In the genomic region with DNA sequence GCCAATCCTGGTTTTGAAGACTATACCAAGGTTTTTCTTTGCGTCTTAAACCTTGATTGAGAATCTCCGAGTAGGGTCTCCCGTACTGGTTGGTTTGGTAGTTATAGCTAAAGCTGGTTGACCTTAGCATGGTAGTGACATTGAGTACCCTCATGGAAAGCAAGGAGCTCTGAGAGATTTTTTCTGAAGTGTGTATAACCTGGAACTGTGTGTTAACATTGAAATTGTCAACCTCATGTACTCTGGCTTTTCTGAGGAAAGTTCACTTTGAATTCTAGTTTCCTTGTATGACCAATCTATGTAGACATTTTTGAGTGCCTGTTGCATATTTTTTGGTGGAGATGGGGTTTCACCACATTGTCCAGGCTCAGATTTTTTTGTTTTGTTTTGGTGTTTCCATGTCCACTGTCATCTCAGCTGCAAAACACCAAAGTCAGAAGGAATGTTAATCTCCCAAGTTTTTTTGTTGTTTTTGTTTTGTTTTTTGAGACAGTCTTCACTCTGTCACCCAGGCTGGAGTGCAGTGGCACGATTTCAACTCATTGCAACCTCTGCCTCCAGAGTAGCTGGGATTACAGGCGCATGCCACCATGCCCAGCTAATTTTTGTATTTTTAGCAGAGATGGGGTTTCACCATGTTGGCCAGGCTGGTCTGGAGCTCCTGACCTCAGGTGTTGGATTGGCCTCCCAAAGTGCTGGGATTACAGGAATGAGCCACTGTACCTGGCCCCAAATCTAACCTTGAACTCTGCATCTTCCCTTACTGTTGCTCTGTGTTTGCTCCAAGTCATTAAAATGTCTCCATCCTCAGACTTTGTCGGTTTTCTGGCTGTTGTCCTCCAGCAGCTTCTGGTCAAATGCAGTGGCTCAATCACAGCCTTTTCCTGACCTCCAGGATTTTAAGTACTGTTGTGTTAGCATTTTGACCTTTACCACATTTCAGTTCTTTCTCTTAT, we compare ENCODE assay signal across 8 cellular contexts. TPM values are rescaled to one million over a fixed set of nuclear protein-coding genes. Genes with fewer than 3 reads are reported as not detected.
A peak's percentile ranks its signal among the peaks of the same experiment; 100 is the strongest.
DNase-seq lines count a peak whose midpoint lies in the region; ATAC-seq and TF ChIP-seq lines count a peak whose summit lies in the region.

No MANE protein-coding gene starts in this region.

- H3K27ac Mint-ChIP-seq in activated B cell treated with CpG ODN at 0.5 μM for 24 hours = peak overlapping the region; percentile 99

- TF ChIP-seq POLR2A in GM18505 (IDR thresholded peaks at IDR 0.05; ENCODE audit: borderline replicate concordance, extremely low read depth, insufficient read depth, insufficient read length) = peak; percentile 3

- H3K27ac ChIP-seq in BLaER1 treated with 17β-estradiol and CSF1 and Interleukin-3, amounts not matched to agents 10 nM and 100 nM = peak overlapping the region in 5 of 11 experiments; percentile 1 to 98 (median 19); a peak in 5 of 22 replicates
- no peak overlapping the region for H3K27ac ChIP-seq in colonic mucosa
- H3K27ac ChIP-seq in WERI-Rb-1 = no peak overlapping the region

- H3K4me3 ChIP-seq in BLaER1 treated with 17β-estradiol and CSF1 and Interleukin-3, amounts not matched to agents 10 nM and 100 nM = peak overlapping the region in 2 of 10 experiments; percentile 93 to 94; a peak in 2 of 20 replicates
- no peak overlapping the region for H3K4me3 ChIP-seq in colonic mucosa
- H3K4me3 ChIP-seq in WERI-Rb-1 (ENCODE audit: low read depth, low read length) = no peak overlapping the region

- H3K4me2 ChIP-seq in BLaER1 treated with 17β-estradiol and CSF1 and Interleukin-3, amounts not matched to agents 10 nM and 100 nM = peak overlapping the region; percentile 92 to 98 (median 94); a peak in 16 of 22 replicates

- no peak for ATAC-seq in GM18505 (IDR thresholded peaks at IDR 0.05; ENCODE audit: unreplicated experiment)
- no peak for ATAC-seq in activated B cell treated with CpG ODN at 0.5 μM for 24 hours (ENCODE audit: low read depth)
- no peak for ATAC-seq in activated CD4-positive, CD25-positive, alpha-beta regulatory T cell treated with anti-CD3 and anti-CD28 coated beads, Interleukin-2, amount 50 U/mL, for 24 hours

- no peaks in the 10 kb centered on the region for H3K9me3 ChIP-seq in BLaER1 treated with 17β-estradiol and CSF1 and Interleukin-3, amounts not matched to agents 10 nM and 100 nM (replicated peaks in 1 of 11)
- no peaks in the 10 kb centered on the region for H3K9me3 ChIP-seq in colonic mucosa
- H3K9me3 ChIP-seq in WERI-Rb-1 (ENCODE audit: severe bottlenecking) = no peaks in the 10 kb centered on the region

- H4K20me1 ChIP-seq in BLaER1 treated with 17β-estradiol and CSF1 and Interleukin-3, amounts not matched to agents 10 nM and 100 nM = peaks cover 53 to 76% (median 71%) of the 10 kb centered on the region in 11 experiments

- no peak for TF ChIP-seq CTCF in activated B cell treated with CpG ODN at 0.5 μM for 24 hours (IDR thresholded peaks at IDR 0.05)
- no peak for TF ChIP-seq CTCF in colonic mucosa (IDR thresholded peaks at IDR 0.05)
- no peak for TF ChIP-seq CTCF in WERI-Rb-1 (IDR thresholded peaks at IDR 0.05; ENCODE audit: low read depth, low read length)

- H3K36me3 Mint-ChIP-seq in activated B cell treated with CpG ODN at 0.5 μM for 24 hours (ENCODE audit: low read depth) = peaks cover 72% of the 10 kb centered on the region

- H3K9ac ChIP-seq in BLaER1 treated with 17β-estradiol and CSF1 and Interleukin-3, amounts not matched to agents 10 nM and 100 nM = peak overlapping the region in 8 of 11 experiments; percentile 10 to 99 (median 69); a peak in 6 of 22 replicates
- H3K9ac ChIP-seq in colonic mucosa (ENCODE audit: low read depth in 2 of 2, low read length in 2 of 2) = no peak overlapping the region

- peaks cover 48 to 56% (median 52%) of the 10 kb centered on the region in 11 experiments for H3K36me3 ChIP-seq in BLaER1 treated with 17β-estradiol and CSF1 and Interleukin-3, amounts not matched to agents 10 nM and 100 nM
- H3K36me3 ChIP-seq in colonic mucosa = peaks cover 11% of the 10 kb centered on the region
- peaks cover 53% of the 10 kb centered on the region for H3K36me3 ChIP-seq in WERI-Rb-1

- H3K27me3 Mint-ChIP-seq in activated B cell treated with CpG ODN at 0.5 μM for 24 hours = no peaks in the 10 kb centered on the region

- DNase-seq in activated B cell treated with CpG ODN at 0.5 μM for 24 hours (no peak), kidney tubule cell (ENCODE audit: low spot score) (peak; percentile 35), superior temporal gyrus (ENCODE audit: extremely low spot score) (no peak), colonic mucosa (no peak), WERI-Rb-1 (no peak)

- intact Hi-C loops in activated B cell treated with CpG ODN at 0.5 μM for 24 hours (cut with micrococcal nuclease) (no loop called here), colonic mucosa (cut with DNase I) (no loop called here)

- POLR2A ChIA-PET in activated B cell treated with CpG ODN at 0.5 μM for 24 hours (lab: Charles Lee) = interaction anchor here (1.0 to 9.5 kb wide), 3 partner anchors 20 to 306 kb away, joined by 3 to 180 read pairs (median 8); partner anchors contain the start of genes SLC18B1 and STX7

- peaks cover 58% of the 10 kb centered on the region for H3K4me1 Mint-ChIP-seq in activated B cell treated with CpG ODN at 0.5 μM for 24 hours

- no peaks in the 10 kb centered on the region for H3K9me3 Mint-ChIP-seq in activated B cell treated with CpG ODN at 0.5 μM for 24 hours

- CTCF ChIA-PET in activated B cell treated with CpG ODN at 0.5 μM for 24 hours (lab: Charles Lee) = interaction anchor here (0.5 kb wide), 1 partner anchor 12 kb away, joined by 3 read pairs; no protein-coding TSS in a partner anchor

- H3K4me3 Mint-ChIP-seq in activated B cell treated with CpG ODN at 0.5 μM for 24 hours = peak overlapping the region; percentile 28

- H3K4me1 ChIP-seq in BLaER1 treated with 17β-estradiol and CSF1 and Interleukin-3, amounts not matched to agents 10 nM and 100 nM = peaks cover 24 to 54% (median 28%) of the 10 kb centered on the region in 10 experiments
- peaks cover 6% of the 10 kb centered on the region for H3K4me1 ChIP-seq in colonic mucosa

- no peaks in the 10 kb centered on the region for H3K27me3 ChIP-seq in BLaER1 treated with 17β-estradiol and CSF1 and Interleukin-3, amounts not matched to agents 10 nM and 100 nM
- H3K27me3 ChIP-seq in colonic mucosa = no peaks in the 10 kb centered on the region
- no peaks in the 10 kb centered on the region for H3K27me3 ChIP-seq in WERI-Rb-1 (ENCODE audit: insufficient read depth, low read depth, severe bottlenecking)

RNA-seq across cellular contexts. Expression of gene RPS12, which starts 4.3 kb away (rescaled TPM):
- total RNA-seq in activated B cell treated with CpG ODN at 0.5 μM for 24 hours (2,505 and 3,226 TPM in 2 replicates), colonic mucosa (100 to 1,000 TPM; 829 to 885 TPM)

RNA-seq across cellular contexts. Expression of gene SLC18B1, which starts 20.2 kb away (rescaled TPM):
- 8.1 and 8.2 TPM in 2 replicates for total RNA-seq in activated B cell treated with CpG ODN at 0.5 μM for 24 hours
- 10 to 100 TPM; 11.1 to 11.8 TPM for total RNA-seq in colonic mucosa

Comparison
In these comparisons a context has a peak if more than half of its experiments do, and no peak if none do; other contexts are left out.
1. H3K9ac ChIP-seq: peak in BLaER1 treated with 17β-estradiol and CSF1 and Interleukin-3, amounts not matched to agents 10 nM and 100 nM (8 of 11); none in colonic mucosa (0 of 2).